ENCODE assay signal across 12 cellular contexts in the genomic region with DNA sequence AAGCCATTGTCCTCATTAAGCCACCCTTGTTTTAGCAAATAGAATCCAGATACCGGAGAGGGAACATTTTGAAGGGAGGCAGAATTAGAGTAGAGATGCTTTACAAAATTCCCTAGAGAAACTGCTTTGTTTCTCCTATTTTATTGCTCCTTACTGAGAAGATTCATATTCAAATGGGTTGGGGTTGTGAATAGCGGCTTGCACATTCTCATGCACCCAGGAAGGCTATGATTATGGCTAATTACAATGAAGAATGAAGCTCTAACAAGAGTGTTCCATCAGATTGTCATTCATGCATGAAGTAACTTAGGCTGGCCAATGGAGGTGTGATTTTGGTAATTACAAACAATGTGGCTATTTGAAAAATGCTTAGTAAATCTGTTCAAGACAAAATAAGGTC.
DNase-seq lines count a peak whose midpoint lies in the region; ATAC-seq, FAIRE-seq and TF ChIP-seq lines count a peak whose summit lies in the region.
"Had no signal": no experiment of that assay in that cellular context is flagged by ENCODE, and none has a peak within 500 bp of the region (broad histone marks: within the 10 kb centered on the region; RNA-seq: fewer than 3 reads in every experiment).

No MANE protein-coding gene starts in this region.

- peak overlapping the region; percentile 54 for H3K4me2 ChIP-seq in HepG2 (ENCODE audit: low read depth, low read length)

- in situ Hi-C loops in HepG2 (cut with HindIII; ENCODE audit: extremely low pct_ligation_motif_present, low pct_unique_long_range_greater_than_20kb), result no loop called here

- H3K27me3 ChIP-seq in HepG2 (ENCODE audit: control insufficient read depth in 1 of 2, insufficient read depth in 2 of 2, low read length in 2 of 2) (no peaks in the 10 kb centered on the region), right lobe of liver (no peaks in the 10 kb centered on the region), endocrine pancreas (ENCODE audit: control insufficient read depth, insufficient read depth, low read length) (no peaks in the 10 kb centered on the region), muscle layer of duodenum (ENCODE audit: low read depth, low read length) (no peaks in the 10 kb centered on the region), sigmoid colon (no peaks in the 10 kb centered on the region)

- CTCF ChIA-PET in HepG2 (lab: Yijun Ruan, JAX; ENCODE audit: low intra/inter-chr PET ratio, low total read pairs), result no interaction called here

- TF ChIP-seq POLR2A in HepG2 (IDR thresholded peaks at IDR 0.05; ENCODE audit: insufficient read depth in 1 of 2, low read depth in 2 of 2, low read length in 2 of 2) (no peak), right lobe of liver (IDR thresholded peaks at IDR 0.05) (no peak), sigmoid colon (IDR thresholded peaks at IDR 0.05) (no peak)

- BruUV-seq in HepG2 (replicated peaks; lab: Mats Ljungman, UMichigan), result no TSS peak

- no peaks in the 10 kb centered on the region for H3K79me2 ChIP-seq in HepG2 (ENCODE audit: insufficient read depth, low read length)

- H3K27ac ChIP-seq in HepG2 (ENCODE audit: extremely low read length, insufficient read depth, low read length) (no peak overlapping the region), right lobe of liver (no peak overlapping the region), muscle layer of duodenum (ENCODE audit: low read length) (no peak overlapping the region), sigmoid colon (peak overlapping the region in 2 of 4 donors; percentile 0 to 3)
- H3K27ac ChIP-seq: C4-2B had no signal

- POLR2A ChIA-PET in HepG2 (lab: Yijun Ruan, JAX), result no interaction called here

- no peaks in the 10 kb centered on the region for H4K20me1 ChIP-seq in HepG2 (ENCODE audit: insufficient read depth, low read length)

- no peak for ATAC-seq in HepG2
- no peak for ATAC-seq in right lobe of liver
- no peak for ATAC-seq in HG03432 (IDR thresholded peaks at IDR 0.05; ENCODE audit: unreplicated experiment)
- no peak for ATAC-seq in omental fat pad (ENCODE audit: low FRiP score)

- FAIRE-seq in HepG2 (lab: Jason Lieb, UNC), result no peak

- intact Hi-C loops in HepG2 (cut with micrococcal nuclease; ENCODE audit: unreplicated experiment), result loop anchor here (2.0 to 5.0 kb wide), 3 partner anchors 560 to 1250 kb away; no protein-coding TSS in a partner anchor
- intact Hi-C loops in right lobe of liver (cut with DNase I), result no loop called here
- intact Hi-C loops in sigmoid colon (cut with DNase I), result loop anchor here (10.0 kb wide), 1 partner anchor 557 kb away; a partner anchor contains a TSS

- H3K36me3 ChIP-seq in HepG2 (replicated peaks in 1 of 2; ENCODE audit: control insufficient read depth in 1 of 2, insufficient read depth in 2 of 2, low read length in 2 of 2), result no peaks in the 10 kb centered on the region
- no peaks in the 10 kb centered on the region for H3K36me3 ChIP-seq in right lobe of liver
- no peaks in the 10 kb centered on the region for H3K36me3 ChIP-seq in endocrine pancreas (ENCODE audit: control insufficient read depth, insufficient read depth, low read length)
- no peaks in the 10 kb centered on the region for H3K36me3 ChIP-seq in muscle layer of duodenum (ENCODE audit: control insufficient read depth in 1 of 2, insufficient read depth in 2 of 2, low read length in 2 of 2)
- H3K36me3 ChIP-seq in sigmoid colon, result no peaks in the 10 kb centered on the region

- no peak overlapping the region for H2AFZ ChIP-seq in HepG2 (ENCODE audit: low read length)

- H3K9me3 ChIP-seq in HepG2 (ENCODE audit: low read length) (no peaks in the 10 kb centered on the region), right lobe of liver (no peaks in the 10 kb centered on the region), endocrine pancreas (ENCODE audit: control insufficient read depth, low read length) (no peaks in the 10 kb centered on the region), muscle layer of duodenum (ENCODE audit: control insufficient read depth in 1 of 2, low read length in 2 of 2) (no peaks in the 10 kb centered on the region), sigmoid colon (no peaks in the 10 kb centered on the region)

- TF ChIP-seq EP300 in HepG2 (IDR thresholded peaks at IDR 0.05; ENCODE audit: low read depth in 2 of 2, low read length in 2 of 2) (no peak), HepG2 (CRISPR knock-in tag; IDR thresholded peaks at IDR 0.05; ENCODE audit: borderline replicate concordance) (no peak), sigmoid colon (IDR thresholded peaks at IDR 0.05) (no peak)

- TF ChIP-seq CTCF in HepG2 (CRISPR knock-in tag; IDR thresholded peaks at IDR 0.05) (no peak), right lobe of liver (IDR thresholded peaks at IDR 0.05) (no peak), sigmoid colon (IDR thresholded peaks at IDR 0.05) (no peak), omental fat pad (IDR thresholded peaks at IDR 0.05) (no peak)

- no peak for DNase-seq in HepG2 (ENCODE audit: low spot score)
- no peak for DNase-seq in right lobe of liver
- no peak for DNase-seq in NCI-H2107 treated with DMSO at 0.1 percent for 48 hours (lab: John Stamatoyannopoulos, UW; ENCODE audit: unreplicated experiment)
- no peak for DNase-seq in sigmoid colon
- DNase-seq in omental fat pad (ENCODE audit: low spot score), result no peak
- DNase-seq: activated CD4-positive, alpha-beta T cell treated with anti-CD3 and anti-CD28 coated beads for 1 hour; activated naive CD4-positive, alpha-beta T cell treated with anti-CD3 and anti-CD28 coated beads, Interleukin-2, amount 10 ng/mL, durations not matched to agents 7 days and 5 days; stimulated activated CD4-positive, alpha-beta T cell treated with anti-CD3 and anti-CD28 coated beads, Interleukin-12 subunit alpha, Interleukin-12 subunit beta, amount 100 ng/mL, for 4 hours had no signal

- H3K4me3 ChIP-seq in HepG2 (replicated peaks in 1 of 3; ENCODE audit: insufficient read depth in 1 of 3, low read depth in 2 of 3, low read length in 3 of 3) (no peak overlapping the region), right lobe of liver (no peak overlapping the region), endocrine pancreas (ENCODE audit: control insufficient read depth, insufficient read depth, low read length) (peak overlapping the region; percentile 67), muscle layer of duodenum (ENCODE audit: low read depth in 1 of 2, low read length in 2 of 2) (peak overlapping the region; percentile 31 to 41), sigmoid colon (peak overlapping the region in 2 of 4 donors; percentile 34 to 35)

- WGBS in HepG2 (ENCODE audit: low lambda C conversion rate), result 16% methylated on average over 2 of the region's 2 CpGs
- WGBS in right lobe of liver (ENCODE audit: insufficient coverage, low coverage, low lambda C conversion rate, missing lambda C conversion rate), result 50% methylated on average over 2 of the region's 2 CpGs
- 48 to 60% methylated on average over 2 of the region's 2 CpGs for WGBS in sigmoid colon, 2 donors

- TF ChIP-seq RAD21 in HepG2 (CRISPR knock-in tag; IDR thresholded peaks at IDR 0.05), result no peak

- H3K4me1 ChIP-seq in HepG2 (ENCODE audit: insufficient read depth, low read length), result no peaks in the 10 kb centered on the region
- H3K4me1 ChIP-seq in right lobe of liver, result peaks cover 0 to 4% (median 0%) of the 10 kb centered on the region in 4 donors
- H3K4me1 ChIP-seq in endocrine pancreas (ENCODE audit: control insufficient read depth, insufficient read depth, low read length), result no peaks in the 10 kb centered on the region
- no peaks in the 10 kb centered on the region for H3K4me1 ChIP-seq in muscle layer of duodenum (ENCODE audit: control insufficient read depth in 1 of 2, insufficient read depth in 2 of 2, low read length in 2 of 2)
- H3K4me1 ChIP-seq in sigmoid colon, result no peaks in the 10 kb centered on the region

- H3K9ac ChIP-seq in HepG2 (ENCODE audit: insufficient read depth, low read depth, low read length) (no peak overlapping the region), endocrine pancreas (ENCODE audit: control insufficient read depth, insufficient read depth, low read length) (no peak overlapping the region)

TF ChIP-seq in HepG2, 621 proteins besides CTCF, POLR2A, EP300 and RAD21 (continues in another document):
- no peak for TF ChIP-seq BHLHE40 (IDR thresholded peaks at IDR 0.05; ENCODE audit: low read length)

Comparison
In these comparisons a context has a peak if more than half of its experiments do, and no peak if none do; other contexts are left out.
1. intact Hi-C loops: an anchor here in HepG2 (2.0 to 5.0 kb wide) and sigmoid colon (10.0 kb wide); none called in right lobe of liver.
2. H3K4me3 ChIP-seq: peak in endocrine pancreas (single experiment) and muscle layer of duodenum (2 of 2); none in HepG2 (0 of 3) and right lobe of liver (0 of 3).